ENCODE assay signal across 8 cellular contexts in genomic region chr2:47172922-47173695, GRCh38. TPM values are rescaled to one million over a fixed set of nuclear protein-coding genes. Genes with fewer than 3 reads are reported as not detected.
A peak's percentile ranks its signal among the peaks of the same experiment; 100 is the strongest.
DNase-seq lines count a peak whose midpoint lies in the region; ATAC-seq and TF ChIP-seq lines count a peak whose summit lies in the region.

No MANE protein-coding gene starts in this region.

- H3K27me3 ChIP-seq in DND-41 (ENCODE audit: insufficient read depth, low read length, poor library complexity), result no peaks in the 10 kb centered on the region
- no peaks in the 10 kb centered on the region for H3K27me3 ChIP-seq in body of pancreas

- peak overlapping the region; percentile 95 for H3K9ac ChIP-seq in DND-41 (ENCODE audit: low read depth, low read length)

- peaks cover 87% of the 10 kb centered on the region for H3K79me2 ChIP-seq in DND-41 (ENCODE audit: insufficient read depth, low read length)

- WGBS in body of pancreas, 2 donors, result 44 to 50% methylated on average over 3 of the region's 3 CpGs

- H4K20me1 ChIP-seq in DND-41 (ENCODE audit: insufficient read depth, low read length), result peaks cover 73% of the 10 kb centered on the region

- H3K36me3 Mint-ChIP-seq in progenitor cell of endocrine pancreas (ENCODE audit: insufficient read depth), result peaks cover 12% of the 10 kb centered on the region

- H3K27ac ChIP-seq in DND-41 (ENCODE audit: low read length), result peak overlapping the region; percentile 23
- H3K27ac ChIP-seq in body of pancreas, result peak overlapping the region in 1 of 4 donors; percentile 98

- intact Hi-C loops in body of pancreas (cut with DNase I), result no loop called here

- peaks cover 68% of the 10 kb centered on the region for H3K4me1 ChIP-seq in DND-41 (ENCODE audit: insufficient read depth, low read length)
- peaks cover 57% of the 10 kb centered on the region for H3K4me1 ChIP-seq in body of pancreas

- peak overlapping the region; percentile 69 for H3K4me2 ChIP-seq in DND-41 (ENCODE audit: insufficient read depth, low read length)

- TF ChIP-seq CTCF in DND-41 (IDR thresholded peaks at IDR 0.05; ENCODE audit: borderline replicate concordance, extremely low read depth, low read length, poor library complexity, severe bottlenecking) (no peak), epithelial cell of esophagus (IDR thresholded peaks at IDR 0.05; ENCODE audit: insufficient read depth, low read depth, low read length, missing control alignments) (no peak), progenitor cell of endocrine pancreas (IDR thresholded peaks at IDR 0.05; ENCODE audit: unreplicated experiment) (no peak), body of pancreas (IDR thresholded peaks at IDR 0.05) (no peak)

- peak overlapping the region; percentile 95 for H3K4me3 Mint-ChIP-seq in progenitor cell of endocrine pancreas (ENCODE audit: low read depth)

- H3K4me1 Mint-ChIP-seq in progenitor cell of endocrine pancreas (ENCODE audit: low read depth), result peaks cover 62% of the 10 kb centered on the region

- H3K27ac Mint-ChIP-seq in progenitor cell of endocrine pancreas, result peak overlapping the region; percentile 6

- H3K27me3 Mint-ChIP-seq in progenitor cell of endocrine pancreas, result no peaks in the 10 kb centered on the region

- peaks cover 70% of the 10 kb centered on the region for H3K36me3 ChIP-seq in DND-41 (ENCODE audit: insufficient read depth, low read length)
- H3K36me3 ChIP-seq in body of pancreas (replicated peaks in 1 of 2; ENCODE audit: insufficient read depth in 1 of 2, low read depth in 2 of 2), result peaks cover 0 to 2% of the 10 kb centered on the region in 2 donors

- H3K4me3 ChIP-seq in DND-41 (ENCODE audit: low read depth in 1 of 2, low read length in 2 of 2) (peak overlapping the region in 1 of 2 experiments; percentile 91; a peak in 3 of 4 replicates), epithelial cell of esophagus (ENCODE audit: low read length) (peak overlapping the region; percentile 92), body of pancreas (no peak overlapping the region)

- no peaks in the 10 kb centered on the region for H3K9me3 ChIP-seq in DND-41 (ENCODE audit: insufficient read depth, low read length, severe bottlenecking)
- no peaks in the 10 kb centered on the region for H3K9me3 ChIP-seq in body of pancreas

- H3K9me3 Mint-ChIP-seq in progenitor cell of endocrine pancreas (ENCODE audit: low read depth), result no peaks in the 10 kb centered on the region

- DNase-seq in DND-41 (no peak), epithelial cell of esophagus (ENCODE audit: low read depth) (no peak), progenitor cell of endocrine pancreas (ENCODE audit: low spot score, unreplicated experiment) (no peak), body of pancreas (no peak), NCI-H2227 (lab: John Stamatoyannopoulos, UW; ENCODE audit: unreplicated experiment) (no peak), iPS-NIHi11 (ENCODE audit: low spot score) (no peak)

- no peak for TF ChIP-seq POLR2A in body of pancreas (IDR thresholded peaks at IDR 0.05)

- ATAC-seq in DND-41 (ENCODE audit: insufficient read depth, low read depth) (no peak), body of pancreas (no peak), HG02852 (IDR thresholded peaks at IDR 0.05; ENCODE audit: unreplicated experiment) (no peak)

- H2AFZ ChIP-seq in DND-41 (ENCODE audit: low read depth, low read length), result no peak overlapping the region

TF ChIP-seq in PFSK-1, 5 proteins besides CTCF, POLR2A, EP300 and RAD21:
- TF ChIP-seq FOXP2 (optimal IDR thresholded peaks at IDR 0.05; ENCODE audit: borderline replicate concordance, extremely low read depth, extremely low read length, insufficient read depth) (no peak), TAF1 (IDR thresholded peaks at IDR 0.05; ENCODE audit: borderline replicate concordance, insufficient read depth, low read length) (0 out of 2 replicates have a peak, but pooled peaks have one; percentile 53), POLR2AphosphoS5 (IDR thresholded peaks at IDR 0.05; ENCODE audit: low read depth, low read length) (peak; percentile 68)
TF ChIP-seq in PFSK-1: peak in this region for 2.

RNA-seq across cellular contexts. Expression of gene CALM2, which starts 3.2 kb away (rescaled TPM):
- polyA plus RNA-seq in PFSK-1 (2012; ENCODE audit: insufficient read length, low read depth), result 1,365 TPM
- total RNA-seq in progenitor cell of endocrine pancreas (440 and 445 TPM in 2 replicates), body of pancreas (100 to 1,000 TPM; 167 to 208 TPM)

RNA-seq across cellular contexts. Expression of gene STPG4, which starts 18.0 kb away (rescaled TPM):
- polyA plus RNA-seq in PFSK-1 (2012; ENCODE audit: insufficient read length, low read depth), result not detected
- total RNA-seq in progenitor cell of endocrine pancreas (0.33 and 0.34 TPM in 2 replicates), body of pancreas (not detected)
